ENCODE assay signal across 1 cellular context in the genomic region with DNA sequence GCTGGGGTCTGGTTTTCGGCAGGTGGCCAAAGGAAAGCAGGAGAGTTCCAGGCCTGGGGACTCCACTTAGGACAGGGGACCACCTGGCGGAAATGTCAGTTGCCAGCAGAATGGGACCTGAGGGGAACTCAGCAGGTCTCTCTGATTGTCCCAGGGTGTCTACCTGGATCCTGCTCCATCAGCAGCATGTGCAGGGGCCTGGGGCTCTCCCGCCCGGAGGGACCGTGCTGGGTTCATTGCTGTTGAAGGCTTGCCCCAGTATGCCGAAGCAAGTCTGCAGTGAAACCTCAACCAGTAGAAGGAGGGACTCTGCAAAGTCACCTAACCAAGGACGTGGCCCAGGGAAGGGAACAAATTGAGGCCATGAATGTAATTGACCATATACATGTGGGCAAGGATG.
TF ChIP-seq lines count a peak whose summit lies in the region.

No MANE protein-coding gene starts in this region.

TF ChIP-seq in H1, 55 proteins besides CTCF, POLR2A, EP300 and RAD21 (continued from another document):
- TF ChIP-seq, protein P1, sequence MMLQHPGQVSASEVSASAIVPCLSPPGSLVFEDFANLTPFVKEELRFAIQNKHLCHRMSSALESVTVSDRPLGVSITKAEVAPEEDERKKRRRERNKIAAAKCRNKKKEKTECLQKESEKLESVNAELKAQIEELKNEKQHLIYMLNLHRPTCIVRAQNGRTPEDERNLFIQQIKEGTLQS (IDR thresholded peaks at IDR 0.05; ENCODE audit: insufficient read depth, low read depth, low read length) = no peak
- TF ChIP-seq BRCA1 (IDR thresholded peaks at IDR 0.05; ENCODE audit: low read depth, low read length) (no peak), JUN (IDR thresholded peaks at IDR 0.05; ENCODE audit: low read depth, low read length) (no peak), HDAC2 (IDR thresholded peaks at IDR 0.05; ENCODE audit: borderline replicate concordance in 1 of 2, low read depth in 2 of 2, low read length in 2 of 2) (no peak), POU5F1 (IDR thresholded peaks at IDR 0.05; ENCODE audit: low read depth, low read length) (no peak), TCF12 (IDR thresholded peaks at IDR 0.05; ENCODE audit: low read depth, low read length) (no peak)
TF ChIP-seq in H1: peak in this region for 0.
